Comparison of ENCODE assay signal across 17 cellular contexts in the genomic region with DNA sequence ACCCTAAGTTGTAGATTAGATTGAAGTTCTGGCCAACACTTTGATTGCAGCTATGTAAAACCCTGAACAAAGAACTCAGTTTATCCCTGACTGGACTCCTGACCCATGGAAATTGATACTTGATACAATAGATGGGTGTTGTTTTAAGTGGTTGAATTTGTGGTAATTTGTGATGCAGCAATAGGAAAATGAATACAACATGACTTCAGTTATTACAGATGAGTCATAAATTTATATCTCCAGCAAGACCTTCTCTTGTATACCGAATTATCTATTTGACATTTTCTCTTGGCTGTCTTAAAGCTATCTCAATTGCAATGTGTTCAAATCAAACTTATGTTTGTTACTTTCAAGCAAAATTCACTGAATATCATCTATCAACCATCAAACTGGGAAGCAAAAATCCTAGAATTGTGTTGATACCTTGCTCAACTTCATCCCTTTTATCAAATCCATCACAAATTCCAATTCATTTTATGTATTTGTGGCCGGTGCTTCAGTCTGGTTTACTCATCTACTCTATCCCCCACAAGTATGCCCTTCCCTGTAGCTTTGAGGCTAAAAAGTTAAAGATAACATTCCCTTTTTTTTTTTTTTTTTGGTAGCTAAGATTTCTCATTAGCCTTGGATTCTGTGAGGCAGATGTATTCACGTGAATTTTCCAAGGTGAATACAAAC.
DNase-seq lines count a peak whose midpoint lies in the region; ATAC-seq and TF ChIP-seq lines count a peak whose summit lies in the region.
"Had no signal": no experiment of that assay in that cellular context is flagged by ENCODE, and none has a peak within 500 bp of the region (broad histone marks: within the 10 kb centered on the region; RNA-seq: fewer than 3 reads in every experiment).

No MANE protein-coding gene starts in this region.

- in situ Hi-C loops in IMR-90 (cut with MboI; ENCODE audit: low sequenced_read_pairs), result no loop called here

- ATAC-seq in IMR-90 (ENCODE audit: low read depth), result no peak
- ATAC-seq in GM19023 (IDR thresholded peaks at IDR 0.05; ENCODE audit: unreplicated experiment), result no peak

- H3K9me1 ChIP-seq in IMR-90 (ENCODE audit: insufficient read depth, low read length), result no peaks in the 10 kb centered on the region

- H3K9ac ChIP-seq in IMR-90 (ENCODE audit: low read depth, low read length) (no peak overlapping the region), skeletal muscle satellite cell (ENCODE audit: low read depth, low read length) (no peak overlapping the region)
- H3K9ac ChIP-seq: KMS-11 had no signal

- H3K4me3 ChIP-seq in IMR-90 (ENCODE audit: insufficient read depth, low read depth, low read length) (no peak overlapping the region), foreskin fibroblast (ENCODE audit: low read depth in 1 of 2, low read length in 2 of 2) (no peak overlapping the region), skeletal muscle satellite cell (ENCODE audit: low read length) (no peak overlapping the region)

- BruUV-seq in IMR-90 (replicated peaks; lab: Mats Ljungman, UMichigan), result no TSS peak

- POLR2A ChIA-PET in IMR-90 (lab: Charles Lee; ENCODE audit: unreplicated experiment), result no interaction called here
- POLR2A ChIA-PET in activated CD4-positive, alpha-beta T cell treated with anti-CD3 and anti-CD28 coated beads, Interleukin-2, amount 10 ng/mL, durations not matched to agents 7 days and 5 days (lab: Charles Lee), result no interaction called here

- no peaks in the 10 kb centered on the region for H3K79me1 ChIP-seq in IMR-90 (ENCODE audit: low read depth in 1 of 2, low read length in 2 of 2)

- H3K9me3 Mint-ChIP-seq in activated CD4-positive, alpha-beta T cell treated with anti-CD3 and anti-CD28 coated beads, Interleukin-2, amount 10 ng/mL, durations not matched to agents 7 days and 5 days, result no peaks in the 10 kb centered on the region
- H3K9me3 Mint-ChIP-seq: CD4-positive, alpha-beta T cell had no signal

- no peaks in the 10 kb centered on the region for H3K27me3 Mint-ChIP-seq in activated CD4-positive, alpha-beta T cell treated with anti-CD3 and anti-CD28 coated beads, Interleukin-2, amount 10 ng/mL, durations not matched to agents 7 days and 5 days
- H3K27me3 Mint-ChIP-seq: B cell; CD4-positive, alpha-beta T cell had no signal

- H4K8ac ChIP-seq in IMR-90 (ENCODE audit: low read depth in 2 of 2, low read length in 2 of 2), result no peak overlapping the region

- H2AK5ac ChIP-seq in IMR-90 (ENCODE audit: low read depth, low read length), result no peak overlapping the region

- no peak overlapping the region for H2AFZ ChIP-seq in IMR-90 (replicated peaks; ENCODE audit: low read length, poor library complexity)

- H2AK9ac ChIP-seq in IMR-90 (replicated peaks; ENCODE audit: low read depth, low read length, poor library complexity), result no peak overlapping the region

- H3K18ac ChIP-seq in IMR-90 (ENCODE audit: low read depth, low read length), result no peak overlapping the region

- H2BK15ac ChIP-seq in IMR-90 (ENCODE audit: low read depth, low read length), result no peak overlapping the region

- H3K4me1 ChIP-seq in IMR-90 (ENCODE audit: control insufficient read depth, insufficient read depth, low read length) (no peaks in the 10 kb centered on the region), skeletal muscle satellite cell (ENCODE audit: control insufficient read depth, insufficient read depth, low read length) (peaks cover 12% of the 10 kb centered on the region)

- no CpG with 5 or more reads among the region's 3 CpGs for WGBS in IMR-90 (ENCODE audit: extremely low coverage in 2 of 2, insufficient read length in 1 of 2), 2 experiments

- TF ChIP-seq POLR2A in IMR-90 (IDR thresholded peaks at IDR 0.05; ENCODE audit: low read depth, low read length), result no peak

- CTCF ChIA-PET in IMR-90 (lab: Yijun Ruan, JAX), result no interaction called here
- CTCF ChIA-PET in activated CD4-positive, alpha-beta T cell treated with anti-CD3 and anti-CD28 coated beads, Interleukin-2, amount 10 ng/mL, durations not matched to agents 7 days and 5 days (lab: Charles Lee), result no interaction called here

- H2BK5ac ChIP-seq in IMR-90 (ENCODE audit: low read depth, low read length, poor library complexity, severe bottlenecking), result no peak overlapping the region

- TF ChIP-seq RAD21 in IMR-90 (IDR thresholded peaks at IDR 0.05; ENCODE audit: low read length), result no peak

- H3K4me1 Mint-ChIP-seq in activated CD4-positive, alpha-beta T cell treated with anti-CD3 and anti-CD28 coated beads, Interleukin-2, amount 10 ng/mL, durations not matched to agents 7 days and 5 days, result no peaks in the 10 kb centered on the region
- H3K4me1 Mint-ChIP-seq: B cell had no signal

- H2BK20ac ChIP-seq in IMR-90 (ENCODE audit: low read depth, low read length), result no peak overlapping the region

- no peak overlapping the region for H3K27ac Mint-ChIP-seq in activated CD4-positive, alpha-beta T cell treated with anti-CD3 and anti-CD28 coated beads, Interleukin-2, amount 10 ng/mL, durations not matched to agents 7 days and 5 days
- H3K27ac Mint-ChIP-seq: B cell; CD4-positive, alpha-beta T cell had no signal

- TF ChIP-seq CTCF in IMR-90 (conservative IDR thresholded peaks at IDR 0.05; ENCODE audit: low read depth, low read length) (no peak), foreskin fibroblast (IDR thresholded peaks at IDR 0.05; ENCODE audit: low read depth, low read length) (no peak)

- no peak overlapping the region for H3K27ac ChIP-seq in IMR-90 (ENCODE audit: insufficient read depth, low read length)
- H3K27ac ChIP-seq: KMS-11 had no signal

- no peak overlapping the region for H3K4me3 Mint-ChIP-seq in activated CD4-positive, alpha-beta T cell treated with anti-CD3 and anti-CD28 coated beads, Interleukin-2, amount 10 ng/mL, durations not matched to agents 7 days and 5 days
- H3K4me3 Mint-ChIP-seq: B cell; CD4-positive, alpha-beta T cell had no signal

- H3K4ac ChIP-seq in IMR-90 (ENCODE audit: low read depth, low read length), result no peak overlapping the region

- H4K5ac ChIP-seq in IMR-90 (ENCODE audit: low read depth, low read length), result no peak overlapping the region

- H2BK120ac ChIP-seq in IMR-90 (ENCODE audit: low read depth, low read length), result no peak overlapping the region

- H3K23ac ChIP-seq in IMR-90 (ENCODE audit: low read depth, low read length), result no peak overlapping the region

- H3K56ac ChIP-seq in IMR-90 (ENCODE audit: extremely low read depth, insufficient read depth, low read length), result no peak overlapping the region

- intact Hi-C loops in IMR-90 (cut with micrococcal nuclease), result no loop called here

- dilution Hi-C loops in IMR-90 (cut with HindIII; ENCODE audit: low sequenced_read_pairs, unreplicated experiment), result no loop called here

- H3K9me3 ChIP-seq in IMR-90 (ENCODE audit: control insufficient read depth, insufficient read depth, low read length) (no peaks in the 10 kb centered on the region), skeletal muscle satellite cell (replicated peaks; ENCODE audit: low read length) (no peaks in the 10 kb centered on the region)

- H3K27me3 ChIP-seq in IMR-90 (ENCODE audit: control insufficient read depth, insufficient read depth, low read length), result no peaks in the 10 kb centered on the region
- no peaks in the 10 kb centered on the region for H3K27me3 ChIP-seq in skeletal muscle satellite cell (ENCODE audit: control insufficient read depth, insufficient read depth, low read length)

- H4K91ac ChIP-seq in IMR-90 (ENCODE audit: insufficient read depth, low read depth, low read length), result no peak overlapping the region

- no peaks in the 10 kb centered on the region for H3K36me3 Mint-ChIP-seq in activated CD4-positive, alpha-beta T cell treated with anti-CD3 and anti-CD28 coated beads, Interleukin-2, amount 10 ng/mL, durations not matched to agents 7 days and 5 days (ENCODE audit: low read depth)

- H3K14ac ChIP-seq in IMR-90 (replicated peaks; ENCODE audit: low read depth, low read length), result no peak overlapping the region

- H3K36me3 ChIP-seq in IMR-90 (ENCODE audit: control insufficient read depth, insufficient read depth, low read length) (no peaks in the 10 kb centered on the region), skeletal muscle satellite cell (ENCODE audit: insufficient read depth, low read length) (no peaks in the 10 kb centered on the region)

- H3K4me2 ChIP-seq in IMR-90 (ENCODE audit: low read depth, low read length), result no peak overlapping the region
- peak overlapping the region; percentile 25 for H3K4me2 ChIP-seq in skeletal muscle satellite cell (ENCODE audit: low read length)
- H3K4me2 ChIP-seq: KMS-11 had no signal

- peak; percentile 10 for DNase-seq in IMR-90
- peak; percentile 5 for DNase-seq in brain pericyte (ENCODE audit: low read depth, low spot score)
- DNase-seq in foreskin fibroblast, result peak; percentile 9 to 27
- DNase-seq in activated CD4-positive, alpha-beta T cell treated with anti-CD3 and anti-CD28 coated beads, Interleukin-2, amount 10 ng/mL, durations not matched to agents 7 days and 5 days, result no peak
- DNase-seq in NCI-H345 treated with DMSO at 0.1 percent for 48 hours (lab: John Stamatoyannopoulos, UW; ENCODE audit: unreplicated experiment), result no peak
- DNase-seq: CD4-positive, alpha-beta T cell; DMS79 treated with DMSO at 0.1 percent for 48 hours; GDM1; GOT3; NCI-H1930; NCI-H2171 treated with DMSO at 0.1 percent for 48 hours; NCI-H510A treated with DMSO at 0.1 percent for 48 hours; SHP77 had no signal

- no peaks in the 10 kb centered on the region for H4K20me1 ChIP-seq in IMR-90 (ENCODE audit: insufficient read depth, low read length)

TF ChIP-seq in IMR-90, 13 proteins besides CTCF, POLR2A, EP300 and RAD21:
- TF ChIP-seq RCOR1 (IDR thresholded peaks at IDR 0.05; ENCODE audit: insufficient replicate concordance, low read length) (no peak), BHLHE40 (IDR thresholded peaks at IDR 0.05; ENCODE audit: low read depth, low read length) (no peak), NFE2L2 (IDR thresholded peaks at IDR 0.05; ENCODE audit: low read depth, low read length) (no peak)

Comparison
In these comparisons a context has a peak if more than half of its experiments do, and no peak if none do; other contexts are left out.
1. DNase-seq: peak in IMR-90 (single experiment), brain pericyte (single experiment) and foreskin fibroblast (2 of 2); none in activated CD4-positive, alpha-beta T cell treated with anti-CD3 and anti-CD28 coated beads, Interleukin-2, amount 10 ng/mL, durations not matched to agents 7 days and 5 days (single experiment) and NCI-H345 treated with DMSO at 0.1 percent for 48 hours (single experiment).